In genomic region chr14:103195828-103196615, GRCh38 we compare ENCODE assay signal across 17 cellular contexts.
DNase-seq lines count a peak whose midpoint lies in the region; ATAC-seq and TF ChIP-seq lines count a peak whose summit lies in the region.
"Had no signal": no experiment of that assay in that cellular context is flagged by ENCODE, and none has a peak within 500 bp of the region (broad histone marks: within the 10 kb centered on the region; RNA-seq: fewer than 3 reads in every experiment).

No MANE protein-coding gene starts in this region.

- 71 to 88% methylated on average over 9 to 22 of the region's 22 CpGs for WGBS in transverse colon (ENCODE audit: low coverage in 1 of 2), 2 donors

- intact Hi-C loops in transverse colon (cut with DNase I; ENCODE audit: low total_unique reads) = no loop called here
- intact Hi-C loops in tibial artery (cut with DNase I; ENCODE audit: low total_unique reads) = no loop called here

- CTCF ChIA-PET in HEK293 (lab: Yijun Ruan, JAX) = no interaction called here

- no peak for TF ChIP-seq POLR2A in transverse colon (IDR thresholded peaks at IDR 0.05)

- H3K9me3 ChIP-seq in HEK293 (ENCODE audit: control insufficient read depth, insufficient read depth, low read depth, low read length) (no peaks in the 10 kb centered on the region), transverse colon (no peaks in the 10 kb centered on the region), tibial artery (no peaks in the 10 kb centered on the region)

- peaks cover 4% of the 10 kb centered on the region for H3K27me3 ChIP-seq in transverse colon
- H3K27me3 ChIP-seq in tibial artery = peaks cover 0 to under 1% of the 10 kb centered on the region in 2 donors

- H3K4me1 ChIP-seq in HEK293 (ENCODE audit: control insufficient read depth, insufficient read depth, low read length) (no peaks in the 10 kb centered on the region; the same call in 1 of the 2 replicates), transverse colon (peaks cover 0 to 6% (median 0%) of the 10 kb centered on the region in 4 donors), tibial artery (no peaks in the 10 kb centered on the region)

- peak; percentile 38 for DNase-seq in fibroblast of villous mesenchyme (ENCODE audit: low read depth)
- DNase-seq in mucosa of gallbladder (ENCODE audit: low spot score) = peak; percentile 81
- peak; percentile 29 for DNase-seq in transverse colon
- DNase-seq in DMS53 (lab: John Stamatoyannopoulos, UW) = no peak
- DNase-seq in tibial artery = no peak
- DNase-seq: C1 segment of cervical spinal cord, DND-41, GM23248, HCEC 1CT, NCI-H1105 treated with DMSO at 0.1 percent for 48 hours, NCI-H1694, NCI-H2081 treated with DMSO at 0.1 percent for 48 hours, NCI-H82, OCI-M1, Right ventricle myocardium superior had no signal

- TF ChIP-seq CTCF in HEK293 (tag by site-specific recombination; IDR thresholded peaks at IDR 0.05) (no peak), fibroblast of villous mesenchyme (IDR thresholded peaks at IDR 0.05; ENCODE audit: insufficient read depth, low read depth, low read length) (no peak), transverse colon (IDR thresholded peaks at IDR 0.05) (no peak), tibial artery (IDR thresholded peaks at IDR 0.05) (no peak)

- POLR2A ChIA-PET in HEK293 (lab: Yijun Ruan, JAX) = no interaction called here

- TF ChIP-seq EP300 in transverse colon (IDR thresholded peaks at IDR 0.05; ENCODE audit: low read depth) = no peak

- H3K36me3 ChIP-seq in HEK293 (ENCODE audit: control insufficient read depth in 2 of 2, insufficient read depth in 1 of 2, low read length in 2 of 2) (no peaks in the 10 kb centered on the region), transverse colon (no peaks in the 10 kb centered on the region), tibial artery (no peaks in the 10 kb centered on the region)

- no peak overlapping the region for H3K4me3 ChIP-seq in HEK293 (ENCODE audit: low read depth, low read length)
- no peak overlapping the region for H3K4me3 ChIP-seq in fibroblast of villous mesenchyme (ENCODE audit: low read depth, low read length)
- H3K4me3 ChIP-seq in transverse colon = no peak overlapping the region
- H3K4me3 ChIP-seq in tibial artery = no peak overlapping the region
- H3K4me3 ChIP-seq: GM23248 had no signal

- no peak for ATAC-seq in GM18519 (IDR thresholded peaks at IDR 0.05; ENCODE audit: low FRiP score, unreplicated experiment)

- H3K27ac ChIP-seq in HEK293 (ENCODE audit: extremely low read depth, low read depth, low read length) (no peak overlapping the region), transverse colon (no peak overlapping the region), tibial artery (no peak overlapping the region)
- H3K27ac ChIP-seq: GM23248 had no signal

- in situ Hi-C loops in transverse colon (cut with MboI; ENCODE audit: low pct_ligation_motif_present in 1 of 4, low pct_unique_long_range_greater_than_20kb in 1 of 4, low sequenced_read_pairs in 3 of 4) = loop anchor here in 1 of 4 donors (25.0 kb wide), 1 partner anchor 91 kb away; no protein-coding TSS in a partner anchor

TF ChIP-seq in HEK293, 187 proteins besides CTCF, POLR2A, EP300 and RAD21:
- TF ChIP-seq ZNF423 (tag by site-specific recombination; IDR thresholded peaks at IDR 0.05) (no peak), ZNF449 (tag by site-specific recombination; IDR thresholded peaks at IDR 0.05) (no peak), GLIS2 (tag by site-specific recombination; IDR thresholded peaks at IDR 0.05) (no peak), ZNF18 (tag by site-specific recombination; IDR thresholded peaks at IDR 0.05) (no peak), ATF2 (tag by site-specific recombination; IDR thresholded peaks at IDR 0.05; ENCODE audit: low read depth) (peak; percentile 46; the same call in 1 of the 2 replicates), ZNF341 (tag by site-specific recombination; IDR thresholded peaks at IDR 0.05; ENCODE audit: low read depth) (no peak), ZNF692 (tag by site-specific recombination; IDR thresholded peaks at IDR 0.05) (0 out of 2 replicates have a peak, but pooled peaks have one; percentile 27), SALL2 (tag by site-specific recombination; IDR thresholded peaks at IDR 0.05; ENCODE audit: borderline replicate concordance) (no peak), ZNF398 (tag by site-specific recombination; IDR thresholded peaks at IDR 0.05) (no peak)

Comparison
In these comparisons a context has a peak if more than half of its experiments do, and no peak if none do; other contexts are left out.
1. DNase-seq: peak in fibroblast of villous mesenchyme (single experiment), mucosa of gallbladder (single experiment) and transverse colon (single experiment); none in DMS53 (single experiment) and tibial artery (0 of 2).